ENCODE assay signal across 28 cellular contexts in the genomic region with DNA sequence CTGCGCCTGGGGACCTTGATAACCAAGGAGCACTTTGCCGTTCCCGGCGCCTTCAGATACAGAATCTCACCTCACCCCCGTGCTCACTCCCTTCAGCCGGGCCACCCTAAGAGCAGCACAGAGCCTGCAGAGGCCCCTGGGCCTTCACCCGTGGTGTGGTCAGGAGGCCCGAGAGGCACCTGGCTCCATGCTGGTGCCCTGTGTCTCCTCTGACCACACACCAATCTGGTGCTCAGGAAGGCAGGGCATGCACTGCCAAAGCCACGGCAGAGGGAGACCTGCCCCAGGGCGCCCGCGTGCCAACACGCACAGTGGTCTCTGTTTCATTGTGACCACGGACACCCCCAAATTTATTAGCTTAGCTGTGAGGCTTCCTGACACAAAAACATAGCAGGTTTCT. TPM values are rescaled to one million over a fixed set of nuclear protein-coding genes. Genes with fewer than 3 reads are reported as not detected.
"Had no signal": no experiment of that assay in that cellular context is flagged by ENCODE, and none has a peak within 500 bp of the region (broad histone marks: within the 10 kb centered on the region; RNA-seq: fewer than 3 reads in every experiment).

No MANE protein-coding gene starts in this region.

- DNase-seq: colonic mucosa; cortex of kidney; effector CD8-positive, alpha-beta T cell; effector memory CD8-positive, alpha-beta T cell; endodermal cell; erythroblast; esophagus squamous epithelium; foreskin fibroblast; foreskin melanocyte; gastrocnemius medialis; glutamatergic neuron; head of caudate nucleus; heart right ventricle; hippocampal formation; left cardiac atrium; left lung; left ventricle myocardium superior; lower lobe of right lung; mesenchymal stem cell; mucosa of descending colon had no signal

- H3K9me3 ChIP-seq: colonic mucosa, esophagus squamous epithelium, gastrocnemius medialis, heart right ventricle, left lung, lower lobe of right lung, mucosa of descending colon had no signal

- ATAC-seq: effector memory CD8-positive, alpha-beta T cell; esophagus mucosa; gastrocnemius medialis; heart right ventricle; left cardiac atrium; left lung; left ventricle myocardium superior; lower lobe of right lung; mucosa of descending colon had no signal

- H3K4me3 ChIP-seq: colonic mucosa, esophagus squamous epithelium, gastrocnemius medialis, heart right ventricle, left lung, lower lobe of right lung, mucosa of descending colon had no signal

- H3K27ac ChIP-seq: colonic mucosa, epithelial cell of prostate, esophagus squamous epithelium, gastrocnemius medialis, heart right ventricle, left lung, lower lobe of right lung had no signal

- H3K4me1 ChIP-seq: colonic mucosa had no signal

- H3K36me3 ChIP-seq: colonic mucosa, esophagus squamous epithelium, gastrocnemius medialis, heart right ventricle, left lung, lower lobe of right lung had no signal

RNA-seq across cellular contexts. Expression of a gene that starts 11.3 kb away (rescaled TPM):
- total RNA-seq: chondrocyte, colonic mucosa, dermis microvascular lymphatic vessel endothelial cell, glomerular endothelial cell, left lung, lower lobe of right lung, lung microvascular endothelial cell, mesenteric fat pad, mesothelial cell of epicardium, mucosa of descending colon had no signal
